ENCODE assay signal across 14 cellular contexts in genomic region chr10:131905603-131906268, GRCh38.
DNase-seq lines count a peak whose midpoint lies in the region; ATAC-seq and TF ChIP-seq lines count a peak whose summit lies in the region.
"Had no signal": no experiment of that assay in that cellular context is flagged by ENCODE, and none has a peak within 500 bp of the region (broad histone marks: within the 10 kb centered on the region; RNA-seq: fewer than 3 reads in every experiment).

No MANE protein-coding gene starts in this region.

- H3K4me2 ChIP-seq in OCI-LY1 (ENCODE audit: low read length): peak overlapping the region; percentile 13; the same call in 1 of the 2 replicates

- H4K20me1 ChIP-seq in OCI-LY1 (ENCODE audit: insufficient read depth, low read length): no peaks in the 10 kb centered on the region

- peaks cover 46% of the 10 kb centered on the region for H3K4me1 ChIP-seq in OCI-LY1 (ENCODE audit: insufficient read depth, low read length, severe bottlenecking)
- H3K4me1 ChIP-seq in effector memory CD4-positive, alpha-beta T cell (ENCODE audit: control insufficient read depth, insufficient read depth, low read length, poor library complexity, severe bottlenecking): peaks cover 46% of the 10 kb centered on the region

- H3K9me3 ChIP-seq in OCI-LY1 (ENCODE audit: low read length): no peaks in the 10 kb centered on the region
- H3K9me3 ChIP-seq in effector memory CD4-positive, alpha-beta T cell (ENCODE audit: control insufficient read depth, low read length): no peaks in the 10 kb centered on the region
- H3K9me3 ChIP-seq: ovary, tibial artery had no signal

- peak overlapping the region; percentile 97 for H3K27ac Mint-ChIP-seq in activated naive CD4-positive, alpha-beta T cell treated with anti-CD3 and anti-CD28 coated beads, Interleukin-2, amount 10 ng/mL, durations not matched to agents 7 days and 5 days
- H3K27ac Mint-ChIP-seq: activated B cell treated with CpG ODN at 0.5 μM for 24 hours had no signal

- no peaks in the 10 kb centered on the region for H3K9me2 ChIP-seq in OCI-LY1 (ENCODE audit: low read depth, low read length)

- no peak overlapping the region for H3K4me3 Mint-ChIP-seq in activated naive CD4-positive, alpha-beta T cell treated with anti-CD3 and anti-CD28 coated beads, Interleukin-2, amount 10 ng/mL, durations not matched to agents 7 days and 5 days
- H3K4me3 Mint-ChIP-seq: activated B cell treated with CpG ODN at 0.5 μM for 24 hours had no signal

- ATAC-seq in GM21423 (IDR thresholded peaks at IDR 0.05; ENCODE audit: unreplicated experiment) (no peak), HG03039 (IDR thresholded peaks at IDR 0.05; ENCODE audit: unreplicated experiment) (no peak), HG03342 (IDR thresholded peaks at IDR 0.05; ENCODE audit: unreplicated experiment) (no peak)

- H3K9ac ChIP-seq in OCI-LY1 (ENCODE audit: low read length): no peak overlapping the region

- CTCF ChIA-PET in activated naive CD4-positive, alpha-beta T cell treated with anti-CD3 and anti-CD28 coated beads, Interleukin-2, amount 10 ng/mL, durations not matched to agents 7 days and 5 days (lab: Charles Lee): interaction anchor here (1.1 to 1.5 kb wide), 3 partner anchors 39 to 117 kb away, joined by 3 to 4 read pairs (median 3); no protein-coding TSS in a partner anchor

- peak overlapping the region; percentile 48 for H3K27ac ChIP-seq in OCI-LY1 (ENCODE audit: low read depth, low read length, poor library complexity, severe bottlenecking)
- H3K27ac ChIP-seq in effector memory CD4-positive, alpha-beta T cell (ENCODE audit: insufficient read depth, low read length, poor library complexity, severe bottlenecking): peak overlapping the region; percentile 27
- H3K27ac ChIP-seq: ovary, SK-N-MC, tibial artery had no signal

- peaks cover 70% of the 10 kb centered on the region for H3K4me1 Mint-ChIP-seq in activated naive CD4-positive, alpha-beta T cell treated with anti-CD3 and anti-CD28 coated beads, Interleukin-2, amount 10 ng/mL, durations not matched to agents 7 days and 5 days

- peaks cover 77% of the 10 kb centered on the region for H3K79me2 ChIP-seq in OCI-LY1 (ENCODE audit: insufficient read depth, low read length)

- no peak overlapping the region for H2AFZ ChIP-seq in OCI-LY1 (ENCODE audit: low read length)

- DNase-seq in activated naive CD4-positive, alpha-beta T cell treated with anti-CD3 and anti-CD28 coated beads, Interleukin-2, amount 10 ng/mL, durations not matched to agents 7 days and 5 days: no peak
- DNase-seq in activated naive CD4-positive, alpha-beta T cell treated with anti-CD3 and anti-CD28 coated beads, Interleukin-2, amount 50 U/mL, for 16 hours: no peak
- no peak for DNase-seq in effector memory CD4-positive, alpha-beta T cell
- peak; percentile 19 for DNase-seq in putamen (ENCODE audit: low spot score)
- DNase-seq: activated B cell treated with CpG ODN at 0.5 μM for 24 hours, foreskin melanocyte, NCI-H1048 had no signal

- no peaks in the 10 kb centered on the region for H3K9me3 Mint-ChIP-seq in activated naive CD4-positive, alpha-beta T cell treated with anti-CD3 and anti-CD28 coated beads, Interleukin-2, amount 10 ng/mL, durations not matched to agents 7 days and 5 days
- H3K9me3 Mint-ChIP-seq: activated B cell treated with CpG ODN at 0.5 μM for 24 hours had no signal

- H3K36me3 Mint-ChIP-seq in activated naive CD4-positive, alpha-beta T cell treated with anti-CD3 and anti-CD28 coated beads, Interleukin-2, amount 10 ng/mL, durations not matched to agents 7 days and 5 days: peaks cover 34% of the 10 kb centered on the region

- H3K27me3 ChIP-seq in OCI-LY1 (ENCODE audit: insufficient read depth, low read length): no peaks in the 10 kb centered on the region
- H3K27me3 ChIP-seq in effector memory CD4-positive, alpha-beta T cell (replicated peaks; ENCODE audit: control insufficient read depth, insufficient read depth, low read length, poor library complexity, severe bottlenecking): no peaks in the 10 kb centered on the region
- H3K27me3 ChIP-seq: ovary, tibial artery had no signal

- H3F3A ChIP-seq in OCI-LY1 (ENCODE audit: insufficient read depth, low read length): no peaks in the 10 kb centered on the region

- H3K36me3 ChIP-seq in OCI-LY1 (ENCODE audit: insufficient read depth, low read length): peaks cover 31% of the 10 kb centered on the region; the same call in 1 of the 2 replicates
- H3K36me3 ChIP-seq in effector memory CD4-positive, alpha-beta T cell (ENCODE audit: control insufficient read depth, insufficient read depth, low read length): no peaks in the 10 kb centered on the region
- H3K36me3 ChIP-seq: ovary had no signal

- H3K4me3 ChIP-seq in OCI-LY1 (ENCODE audit: low read depth, low read length, poor library complexity, severe bottlenecking): no peak overlapping the region
- H3K4me3 ChIP-seq in effector memory CD4-positive, alpha-beta T cell (ENCODE audit: insufficient read depth, low read depth, low read length, poor library complexity, severe bottlenecking): no peak overlapping the region
- H3K4me3 ChIP-seq: ovary, SK-N-MC, tibial artery had no signal

- H3K27me3 Mint-ChIP-seq in activated naive CD4-positive, alpha-beta T cell treated with anti-CD3 and anti-CD28 coated beads, Interleukin-2, amount 10 ng/mL, durations not matched to agents 7 days and 5 days: no peaks in the 10 kb centered on the region
- H3K27me3 Mint-ChIP-seq: activated B cell treated with CpG ODN at 0.5 μM for 24 hours had no signal

- no peak for TF ChIP-seq CTCF in OCI-LY1 (IDR thresholded peaks at IDR 0.05; ENCODE audit: low read length)
